Comparison of ENCODE assay signal across 8 cellular contexts in the genomic region with DNA sequence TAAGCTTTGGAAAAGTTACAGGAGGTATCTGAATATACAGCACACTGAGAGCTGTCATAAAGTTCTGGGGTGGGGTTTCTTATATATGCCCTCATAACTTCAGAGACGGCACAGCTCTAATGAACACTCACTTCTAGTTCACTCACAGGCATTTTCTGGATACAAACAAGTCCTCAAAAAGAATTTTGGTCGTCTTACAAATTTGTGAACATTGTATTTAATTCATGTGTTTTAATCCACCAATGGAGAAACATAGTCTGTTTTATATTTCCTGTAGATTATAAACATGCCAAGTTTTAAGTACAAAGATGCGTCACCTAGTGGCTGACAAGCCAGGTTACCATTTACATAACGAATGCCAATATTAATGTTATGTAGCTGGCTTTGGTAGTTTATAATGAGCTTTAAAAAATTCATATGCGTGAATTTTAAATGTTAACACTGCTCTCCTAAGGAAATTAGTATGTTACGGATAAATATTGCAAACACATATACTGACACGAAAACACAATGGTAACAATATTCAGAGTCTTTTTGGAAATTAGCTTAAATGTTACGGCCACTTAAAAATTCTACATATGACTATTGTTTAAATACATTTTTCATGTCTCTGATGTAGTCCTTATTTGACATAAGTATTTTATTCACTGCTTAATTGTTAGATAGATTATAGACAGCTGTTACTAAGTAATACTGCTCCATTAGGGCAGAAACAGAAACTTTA. TPM values are rescaled to one million over a fixed set of nuclear protein-coding genes. Genes with fewer than 3 reads are reported as not detected.
DNase-seq lines count a peak whose midpoint lies in the region; ATAC-seq and TF ChIP-seq lines count a peak whose summit lies in the region.

No MANE protein-coding gene starts in this region.

- H3K27ac ChIP-seq in RWPE1 = no peak overlapping the region
- H3K27ac ChIP-seq in sigmoid colon = peak overlapping the region; percentile 80 to 91 (median 86)

- no peaks in the 10 kb centered on the region for H3K36me3 ChIP-seq in sigmoid colon

- peak; percentile 65 for TF ChIP-seq CTCF in RWPE1 (conservative IDR thresholded peaks at IDR 0.05; ENCODE audit: low read depth)
- peak; percentile 45 for TF ChIP-seq CTCF in foreskin fibroblast (IDR thresholded peaks at IDR 0.05; ENCODE audit: low read depth, low read length)
- TF ChIP-seq CTCF in sigmoid colon (IDR thresholded peaks at IDR 0.05) = peak in 3 of 4 experiments; percentile 32 to 50 (median 42)

- POLR2A ChIA-PET in RWPE1 (lab: Yijun Ruan, JAX; ENCODE audit: low non-redundant PET) = no interaction called here

- peak; percentile 6 to 85 (median 64) for TF ChIP-seq EP300 in sigmoid colon (IDR thresholded peaks at IDR 0.05)

- no peaks in the 10 kb centered on the region for H3K9me3 ChIP-seq in sigmoid colon

- CTCF ChIA-PET in RWPE1 (lab: Yijun Ruan, JAX) = no interaction called here

- H3K4me3 ChIP-seq in foreskin fibroblast (ENCODE audit: low read depth in 1 of 2, low read length in 2 of 2) = peak overlapping the region; percentile 63 to 81
- peak overlapping the region; percentile 38 to 62 (median 54) for H3K4me3 ChIP-seq in sigmoid colon

- no peaks in the 10 kb centered on the region for H3K27me3 ChIP-seq in sigmoid colon

- ATAC-seq in HG02798 (IDR thresholded peaks at IDR 0.05; ENCODE audit: poor library complexity, unreplicated experiment) = no peak
- ATAC-seq in GM19463 (IDR thresholded peaks at IDR 0.05; ENCODE audit: unreplicated experiment) = no peak

- H3K4me1 ChIP-seq in sigmoid colon = peaks cover 0 to 56% (median 16%) of the 10 kb centered on the region in 4 donors

- 30 to 60% methylated on average over 8 of the region's 8 CpGs for WGBS in sigmoid colon, 2 donors

- peak; percentile 76 for DNase-seq in ELR (ENCODE audit: low read depth)
- peak; percentile 8 for DNase-seq in RWPE1 (ENCODE audit: low spot score)
- DNase-seq in foreskin fibroblast = peak in 1 of 2 donors; percentile 77
- no peak for DNase-seq in sigmoid colon
- no peak for DNase-seq in NCI-H128 (lab: John Stamatoyannopoulos, UW; ENCODE audit: unreplicated experiment)
- no peak for DNase-seq in NCI-H82 (lab: John Stamatoyannopoulos, UW)

- intact Hi-C loops in sigmoid colon (cut with DNase I) = loop anchor here (5.0 kb wide), 3 partner anchors 79 to 399 kb away; no protein-coding TSS in a partner anchor

- TF ChIP-seq POLR2A in sigmoid colon (IDR thresholded peaks at IDR 0.05) = no peak

RNA-seq across cellular contexts. Expression of gene COL3A1, which starts 2.5 kb away (rescaled TPM):
- 1,000 to 10,000 TPM in 1 of 4 donors, 100 to 1,000 TPM in 3; 183 to 1,567 (median 438) TPM for total RNA-seq in sigmoid colon
- 100 to 1,000 TPM in 1 of 3 donors, 10 to 100 TPM in 2; 29.1 to 294 (median 34.8) TPM for polyA plus RNA-seq in sigmoid colon

Comparison
In these comparisons a context has a peak if more than half of its experiments do, and no peak if none do; other contexts are left out.
1. DNase-seq: peak in ELR (single experiment) and RWPE1 (single experiment); none in sigmoid colon (single experiment), NCI-H128 (single experiment) and NCI-H82 (single experiment).
2. Peak in every context shown above with its lines, with median percentiles within 50 percentile points of each other: CTCF ChIP-seq.